8 cellular contexts compared by ENCODE assay signal in genomic region chr16:30005341-30006094, GRCh38. TPM values are rescaled to one million over a fixed set of nuclear protein-coding genes. Genes with fewer than 3 reads are reported as not detected.
DNase-seq lines count a peak whose midpoint lies in the region; ATAC-seq, FAIRE-seq and TF ChIP-seq lines count a peak whose summit lies in the region.

No MANE protein-coding gene starts in this region.

- ATAC-seq in GM12878 (peak; percentile 85), HG03457 (IDR thresholded peaks at IDR 0.05; ENCODE audit: unreplicated experiment) (no peak), GM21390 (IDR thresholded peaks at IDR 0.05; ENCODE audit: unreplicated experiment) (no peak)

- RAD21 ChIA-PET in GM12878 (lab: Charles Lee; ENCODE audit: unreplicated experiment) = interaction anchor here (0.7 to 0.9 kb wide), 3 partner anchors 14 to 32 kb away, joined by 3 read pairs; partner anchors contain the start of gene TAOK2

- TF ChIP-seq RAD21 in GM12878 (IDR thresholded peaks at IDR 0.05; ENCODE audit: insufficient read depth, low read depth, low read length) = peak; percentile 57

- H3K4me2 ChIP-seq in BLaER1 treated with 17β-estradiol and CSF1 and Interleukin-3, amounts not matched to agents 10 nM and 100 nM = peak overlapping the region; percentile 76 to 99 (median 90)
- H3K4me2 ChIP-seq in PC-9 (no peak overlapping the region), GM12878 (ENCODE audit: control insufficient read depth, insufficient read depth) (no peak overlapping the region), keratinocyte (ENCODE audit: control insufficient read depth, extremely low read depth, insufficient read depth, low read depth, low read length) (no peak overlapping the region)

- TF ChIP-seq POLR2A in GM12891 (IDR thresholded peaks at IDR 0.05; ENCODE audit: low read depth, low read length) (no peak), GM12878 (IDR thresholded peaks at IDR 0.05; ENCODE audit: low read depth, low read length) (no peak; the same call in 1 of the 2 replicates), testis (IDR thresholded peaks at IDR 0.05) (no peak)

- H3K9ac ChIP-seq in BLaER1 treated with 17β-estradiol and CSF1 and Interleukin-3, amounts not matched to agents 10 nM and 100 nM = peak overlapping the region in 6 of 11 experiments; percentile 23 to 61 (median 48); a peak in 10 of 22 replicates
- H3K9ac ChIP-seq in GM12878 (ENCODE audit: control insufficient read depth, insufficient read depth, low read length) = no peak overlapping the region
- no peak overlapping the region for H3K9ac ChIP-seq in keratinocyte (ENCODE audit: control insufficient read depth, extremely low read depth, insufficient read depth, low read length)

- TF ChIP-seq EP300 in GM12878 (IDR thresholded peaks at IDR 0.05; ENCODE audit: borderline replicate concordance in 1 of 2, control insufficient read depth in 1 of 2, low read depth in 2 of 2, low read length in 2 of 2) = no peak

- no peak for FAIRE-seq in GM12891 (lab: Jason Lieb, UNC)
- no peak for FAIRE-seq in GM12878 (lab: Jason Lieb, UNC)
- FAIRE-seq in keratinocyte (lab: Jason Lieb, UNC) = no peak

- intact Hi-C loops in PC-9 (cut with micrococcal nuclease; ENCODE audit: unreplicated experiment) (no loop called here), GM12878 (cut with micrococcal nuclease; ENCODE audit: unreplicated experiment) (no loop called here), testis (cut with DNase I; ENCODE audit: low total_unique reads) (no loop called here)

- DNase-seq in GM12891 (ENCODE audit: insufficient read length, low spot score) (peak; percentile 87), PC-9 (peak in 1 of 2 experiments; percentile 44), GM12878 (ENCODE audit: low read depth, low spot score) (no peak), keratinocyte (ENCODE audit: low read depth, low spot score) (no peak), testis (no peak)

- BruUV-seq in PC-9 (replicated peaks; lab: Mats Ljungman, UMichigan) = TSS peak; percentile 32
- BruUV-seq in GM12878 (replicated peaks; lab: Mats Ljungman, UMichigan) = no TSS peak

- peaks cover 7% of the 10 kb centered on the region for H3F3A ChIP-seq in PC-9 (ENCODE audit: insufficient read depth, low read depth)

- no peaks in the 10 kb centered on the region for H3K9me1 ChIP-seq in keratinocyte (ENCODE audit: control insufficient read depth, extremely low read depth, insufficient read depth, low read length)

- POLR2A ChIA-PET in PC-9 (lab: Charles Lee; ENCODE audit: unreplicated experiment) (no interaction called here), GM12878 (lab: Charles Lee) (no interaction called here)

- peaks cover 27 to 88% (median 68%) of the 10 kb centered on the region in 10 experiments for H3K4me1 ChIP-seq in BLaER1 treated with 17β-estradiol and CSF1 and Interleukin-3, amounts not matched to agents 10 nM and 100 nM
- H3K4me1 ChIP-seq in PC-9 (replicated peaks; ENCODE audit: insufficient read depth) (no peaks in the 10 kb centered on the region), GM12878 (ENCODE audit: control insufficient read depth, insufficient read depth, low read length) (no peaks in the 10 kb centered on the region), keratinocyte (ENCODE audit: control insufficient read depth, extremely low read depth, insufficient read depth, low read length) (peaks cover 2% of the 10 kb centered on the region), testis (peaks cover 1% of the 10 kb centered on the region)

- H3K36me3 ChIP-seq in BLaER1 treated with 17β-estradiol and CSF1 and Interleukin-3, amounts not matched to agents 10 nM and 100 nM = peaks cover 0 to 25% (median 6%) of the 10 kb centered on the region in 11 experiments; a peak in 10 of 22 replicates
- no peaks in the 10 kb centered on the region for H3K36me3 ChIP-seq in PC-9 (ENCODE audit: low read depth)
- peaks cover 0 to 3% of the 10 kb centered on the region in 2 experiments; a peak in 2 of 4 replicates for H3K36me3 ChIP-seq in GM12878 (ENCODE audit: control insufficient read depth in 2 of 2, insufficient read depth in 2 of 2, low read length in 1 of 2)
- H3K36me3 ChIP-seq in keratinocyte (ENCODE audit: control insufficient read depth in 2 of 2, extremely low read depth in 1 of 2, insufficient read depth in 2 of 2, low read length in 2 of 2) = peaks cover 11 to 17% of the 10 kb centered on the region in 2 experiments
- no peaks in the 10 kb centered on the region for H3K36me3 ChIP-seq in testis (ENCODE audit: low read depth, missing control alignments)

- SMC1A ChIA-PET in GM12878 (lab: Charles Lee; ENCODE audit: uncharacterized antibody, unreplicated experiment) = interaction anchor here (0.7 kb wide), 1 partner anchor 33 kb away, joined by 3 read pairs; no protein-coding TSS in a partner anchor

- TF ChIP-seq CTCF in PC-9 (conservative IDR thresholded peaks at IDR 0.05) (peak; percentile 85), GM12878 (IDR thresholded peaks at IDR 0.05 in 2 of 3, conservative IDR thresholded peaks at IDR 0.05 in 1 of 3; ENCODE audit: control insufficient read depth in 2 of 3, extremely low read depth in 1 of 3, insufficient read depth in 1 of 3, low read depth in 3 of 3, low read length in 3 of 3) (peak; percentile 67 to 80 (median 79)), keratinocyte (optimal IDR thresholded peaks at IDR 0.05 in 1 of 3, IDR thresholded peaks at IDR 0.05 in 1 of 3, conservative IDR thresholded peaks at IDR 0.05 in 1 of 3; ENCODE audit: extremely low read depth in 1 of 3, insufficient read depth in 2 of 3, low read length in 3 of 3) (peak; percentile 60 to 75 (median 70)), testis (IDR thresholded peaks at IDR 0.05) (peak; percentile 57 to 86 (median 69))

- H3K27me3 ChIP-seq in BLaER1 treated with 17β-estradiol and CSF1 and Interleukin-3, amounts not matched to agents 10 nM and 100 nM = peaks cover 0 to 8% (median 0%) of the 10 kb centered on the region in 11 experiments; a peak in 10 of 22 replicates
- peaks cover 5% of the 10 kb centered on the region for H3K27me3 ChIP-seq in PC-9 (ENCODE audit: insufficient read depth, low read depth)
- peaks cover 0 to 1% of the 10 kb centered on the region in 2 experiments; a peak in 1 of 4 replicates for H3K27me3 ChIP-seq in GM12878 (replicated peaks in 1 of 2; ENCODE audit: control insufficient read depth in 2 of 2, insufficient read depth in 2 of 2, low read length in 1 of 2)
- peaks cover 11% of the 10 kb centered on the region for H3K27me3 ChIP-seq in keratinocyte (ENCODE audit: control insufficient read depth, extremely low read depth, insufficient read depth, low read length)
- no peaks in the 10 kb centered on the region for H3K27me3 ChIP-seq in testis

- CTCF ChIA-PET in PC-9 (lab: Charles Lee) = interaction anchor here (0.5 kb wide), 1 partner anchor 179 kb away, joined by 4 read pairs; no protein-coding TSS in a partner anchor
- CTCF ChIA-PET in GM12878 (lab: Yijun Ruan, JAX) = interaction anchor here (0.5 to 1.4 kb wide), 7 partner anchors 9 to 305 kb away, joined by 3 to 4 read pairs (median 3); partner anchors contain the start of gene C16orf92

- H3K4me3 ChIP-seq in BLaER1 treated with 17β-estradiol and CSF1 and Interleukin-3, amounts not matched to agents 10 nM and 100 nM = peak overlapping the region in 3 of 10 experiments; percentile 28 to 46 (median 40); a peak in 5 of 20 replicates
- H3K4me3 ChIP-seq in PC-9 (no peak overlapping the region), GM12878 (no peak overlapping the region), keratinocyte (ENCODE audit: control insufficient read depth in 2 of 3, extremely low read depth in 1 of 3, insufficient read depth in 2 of 3, low read depth in 1 of 3, low read length in 3 of 3) (no peak overlapping the region), testis (no peak overlapping the region)

- no peak overlapping the region for H2AFZ ChIP-seq in PC-9
- no peak overlapping the region for H2AFZ ChIP-seq in GM12878 (ENCODE audit: control insufficient read depth, low read depth, low read length)
- no peak overlapping the region for H2AFZ ChIP-seq in keratinocyte (ENCODE audit: control insufficient read depth, low read length)

- WGBS in GM12878 (ENCODE audit: insufficient coverage, insufficient replicate concordance, low lambda C conversion rate, missing lambda C conversion rate) = 71% methylated on average over 35 of the region's 35 CpGs
- 66 to 73% methylated on average over 16 to 32 of the region's 35 CpGs for WGBS in testis, 2 donors

- 0 out of 22 replicates have a peak overlapping the region, but pooled peaks of 1 of the 11 experiments have one; percentile 22 for H3K27ac ChIP-seq in BLaER1 treated with 17β-estradiol and CSF1 and Interleukin-3, amounts not matched to agents 10 nM and 100 nM
- H3K27ac ChIP-seq in PC-9 (no peak overlapping the region), GM12878 (ENCODE audit: control insufficient read depth, insufficient read depth) (no peak overlapping the region), keratinocyte (ENCODE audit: control insufficient read depth, insufficient read depth, low read length) (no peak overlapping the region), testis (no peak overlapping the region)

- in situ Hi-C loops in GM12878 (cut with MboI) = loop anchor here (25.0 kb wide), 1 partner anchor 893 kb away; no protein-coding TSS in a partner anchor

- H3K79me2 ChIP-seq in PC-9 (ENCODE audit: low read depth) (no peaks in the 10 kb centered on the region), GM12878 (ENCODE audit: control insufficient read depth, insufficient read depth, low read length) (no peaks in the 10 kb centered on the region), keratinocyte (ENCODE audit: control insufficient read depth, insufficient read depth, low read length) (no peaks in the 10 kb centered on the region)

- H4K20me1 ChIP-seq in BLaER1 treated with 17β-estradiol and CSF1 and Interleukin-3, amounts not matched to agents 10 nM and 100 nM = peaks cover 15 to 76% (median 43%) of the 10 kb centered on the region in 11 experiments; a peak in 19 of 22 replicates
- peaks cover 3% of the 10 kb centered on the region; the same call in 1 of the 2 replicates for H4K20me1 ChIP-seq in PC-9 (ENCODE audit: insufficient read depth)
- no peaks in the 10 kb centered on the region for H4K20me1 ChIP-seq in GM12878 (ENCODE audit: control insufficient read depth, insufficient read depth)
- no peaks in the 10 kb centered on the region for H4K20me1 ChIP-seq in keratinocyte (ENCODE audit: control insufficient read depth, extremely low read depth, insufficient read depth, low read length)

- dilution Hi-C loops in keratinocyte (cut with MboI; ENCODE audit: extremely low pct_ligation_motif_present, low sequenced_read_pairs) = no loop called here

- H3K9me2 ChIP-seq in PC-9 (ENCODE audit: insufficient read depth) = no peaks in the 10 kb centered on the region

- no peaks in the 10 kb centered on the region for H3K9me3 ChIP-seq in BLaER1 treated with 17β-estradiol and CSF1 and Interleukin-3, amounts not matched to agents 10 nM and 100 nM (replicated peaks in 1 of 11)
- H3K9me3 ChIP-seq in PC-9 (ENCODE audit: insufficient read depth, low read depth) (no peaks in the 10 kb centered on the region), GM12878 (replicated peaks; ENCODE audit: control insufficient read depth, insufficient read depth, low read length) (no peaks in the 10 kb centered on the region), keratinocyte (ENCODE audit: control insufficient read depth, low read depth, low read length) (no peaks in the 10 kb centered on the region), testis (no peaks in the 10 kb centered on the region)

RNA-seq across cellular contexts. Expression of gene DOC2A, which starts 5.3 kb away (rescaled TPM):
- 0.19 TPM for polyA plus RNA-seq in GM12891 (2012; ENCODE audit: low read depth, missing spikeins)
- total RNA-seq in PC-9 (2021) = 11.0 and 11.3 TPM in 2 replicates
- total RNA-seq in GM12878 (2013; cell fraction: nucleolus; rRNA removed) = 0.27 and 0.33 TPM in 2 replicates
- 0.17 TPM in 1 of 2 replicates, not detected in the other for total RNA-seq in GM12878 (2014; rRNA removed)
- not detected in 2 replicates for total RNA-seq in GM12878 (2014; rRNA removed; fragmentation: Illumina TruSeq; extraction: Trizol)
- 0.11 TPM in 1 of 2 replicates, not detected in the other for total RNA-seq in GM12878 (2021)
- not detected for polyA plus RNA-seq in GM12878 (2011; ENCODE audit: low read depth)
- polyA plus RNA-seq in GM12878 (2011; rRNA removed) = 0.06 and 0.15 TPM in 2 replicates
- polyA plus RNA-seq in GM12878 (2011; cell fraction: cytosol; rRNA removed) = 0.17 and 0.37 TPM in 2 replicates
- polyA plus RNA-seq in GM12878 (2011; cell fraction: nucleus; rRNA removed) = 0.85 and 1.1 TPM in 2 replicates
- 0.09 and 0.13 TPM in 2 replicates for polyA plus RNA-seq in GM12878 (2012)
- 0.06 TPM in 1 of 2 replicates, not detected in the other for polyA plus RNA-seq in GM12878 (2014; fragmentation: Illumina TruSeq; extraction: Trizol)
- polyA plus RNA-seq in GM12878 (2014; fragmentation: Nextera tagmentation; extraction: Ambion mirVana) = not detected
- polyA plus RNA-seq in GM12878 (2014; rRNA removed) = 0.09 TPM in 2 replicates
- polyA plus RNA-seq in GM12878 (2016; fragmentation: Nextera tagmentation; extraction: Ambion mirVana) = not detected
- not detected in 2 replicates for polyA minus RNA-seq in GM12878 (2011; rRNA and poly(A)+ RNA removed)
- polyA minus RNA-seq in GM12878 (2011; cell fraction: cytosol; rRNA and poly(A)+ RNA removed) = not detected in 2 replicates
- 0.29 and 0.36 TPM in 2 replicates for polyA minus RNA-seq in GM12878 (2011; cell fraction: nucleus; rRNA and poly(A)+ RNA removed)
- polyA plus RNA-seq in keratinocyte = 0.10 to 0.41 TPM (median 0.26 TPM) in 3 replicates
- polyA plus RNA-seq in keratinocyte (2011; ENCODE audit: low read depth) = not detected
- 0.06 and 0.17 TPM in 2 replicates for polyA plus RNA-seq in keratinocyte (2011; cell fraction: cytosol; rRNA removed)
- 1.8 and 2.0 TPM in 2 replicates for polyA plus RNA-seq in keratinocyte (2011; cell fraction: nucleus; rRNA removed)
- 0.24 TPM in 1 of 2 replicates, not detected in the other for polyA plus RNA-seq in keratinocyte (2012; ENCODE audit: low replicate concordance)
- polyA minus RNA-seq in keratinocyte = not detected in 3 replicates
- not detected for polyA minus RNA-seq in keratinocyte (2011; cell fraction: cytosol; rRNA and poly(A)+ RNA removed)
- 0.31 and 0.53 TPM in 2 replicates for polyA minus RNA-seq in keratinocyte (2011; cell fraction: nucleus; rRNA and poly(A)+ RNA removed)
- 10 to 100 TPM; 28.3 to 45.3 TPM for total RNA-seq in testis
- 75.1 TPM for polyA plus RNA-seq in testis (ENCODE audit: insufficient read depth, low read depth, low replicate concordance)

RNA-seq across cellular contexts. Expression of gene INO80E, which starts 9.5 kb away (rescaled TPM):
- polyA plus RNA-seq in GM12891 (2012; ENCODE audit: low read depth, missing spikeins) = 51.9 TPM
- 102 TPM in 2 replicates for total RNA-seq in PC-9 (2021)
- 50.4 and 67.1 TPM in 2 replicates for total RNA-seq in GM12878 (2013; cell fraction: nucleolus; rRNA removed)
- 48.3 and 58.9 TPM in 2 replicates for total RNA-seq in GM12878 (2014; rRNA removed)
- 27.0 and 31.0 TPM in 2 replicates for total RNA-seq in GM12878 (2014; rRNA removed; fragmentation: Illumina TruSeq; extraction: Trizol)
- total RNA-seq in GM12878 (2021) = 73.3 and 74.0 TPM in 2 replicates
- 24.7 TPM for polyA plus RNA-seq in GM12878 (2011; ENCODE audit: low read depth)
- 14.3 and 17.9 TPM in 2 replicates for polyA plus RNA-seq in GM12878 (2011; rRNA removed)
- 20.0 and 21.2 TPM in 2 replicates for polyA plus RNA-seq in GM12878 (2011; cell fraction: cytosol; rRNA removed)
- 87.7 and 96.4 TPM in 2 replicates for polyA plus RNA-seq in GM12878 (2011; cell fraction: nucleus; rRNA removed)
- polyA plus RNA-seq in GM12878 (2012) = 36.8 and 46.6 TPM in 2 replicates
- 41.3 and 67.7 TPM in 2 replicates for polyA plus RNA-seq in GM12878 (2014; fragmentation: Illumina TruSeq; extraction: Trizol)
- under 1 TPM; 0.39 to 0.90 TPM for polyA plus RNA-seq in GM12878 (2014; fragmentation: Nextera tagmentation; extraction: Ambion mirVana)
- polyA plus RNA-seq in GM12878 (2014; rRNA removed) = 58.1 and 72.7 TPM in 2 replicates
- polyA plus RNA-seq in GM12878 (2016; fragmentation: Nextera tagmentation; extraction: Ambion mirVana) = 10 to 100 TPM; 29.5 to 35.0 TPM
- polyA minus RNA-seq in GM12878 (2011; rRNA and poly(A)+ RNA removed) = 7.6 and 9.3 TPM in 2 replicates
- 8.1 and 10.2 TPM in 2 replicates for polyA minus RNA-seq in GM12878 (2011; cell fraction: cytosol; rRNA and poly(A)+ RNA removed)
- 9.8 and 17.2 TPM in 2 replicates for polyA minus RNA-seq in GM12878 (2011; cell fraction: nucleus; rRNA and poly(A)+ RNA removed)
- polyA plus RNA-seq in keratinocyte = 20.1 to 28.3 TPM (median 26.7 TPM) in 3 replicates
- polyA plus RNA-seq in keratinocyte (2011; ENCODE audit: low read depth) = 32.4 TPM
- 10.1 and 17.5 TPM in 2 replicates for polyA plus RNA-seq in keratinocyte (2011; cell fraction: cytosol; rRNA removed)
- 33.9 and 47.9 TPM in 2 replicates for polyA plus RNA-seq in keratinocyte (2011; cell fraction: nucleus; rRNA removed)
- polyA plus RNA-seq in keratinocyte (2012; ENCODE audit: low replicate concordance) = 27.4 and 54.2 TPM in 2 replicates
- polyA minus RNA-seq in keratinocyte = 8.4 to 14.3 TPM (median 8.9 TPM) in 3 replicates
- 19.0 TPM for polyA minus RNA-seq in keratinocyte (2011; cell fraction: cytosol; rRNA and poly(A)+ RNA removed)
- 8.1 and 8.5 TPM in 2 replicates for polyA minus RNA-seq in keratinocyte (2011; cell fraction: nucleus; rRNA and poly(A)+ RNA removed)
- total RNA-seq in testis = 10 to 100 TPM; 64.0 to 72.3 TPM
- polyA plus RNA-seq in testis (ENCODE audit: insufficient read depth, low read depth, low replicate concordance) = 98.1 TPM

RNA-seq across cellular contexts. Expression of gene HIRIP3, which starts 10.1 kb away (rescaled TPM):
- polyA plus RNA-seq in GM12891 (2012; ENCODE audit: low read depth, missing spikeins) = 21.1 TPM
- total RNA-seq in PC-9 (2021) (27.0 and 27.3 TPM in 2 replicates), GM12878 (2014; rRNA removed) (19.1 and 30.1 TPM in 2 replicates), GM12878 (2014; rRNA removed; fragmentation: Illumina TruSeq; extraction: Trizol) (13.9 and 14.7 TPM in 2 replicates), GM12878 (2021) (26.1 and 26.5 TPM in 2 replicates), testis (10 to 100 TPM; 32.1 to 40.2 TPM)
- total RNA-seq in GM12878 (2013; cell fraction: nucleolus; rRNA removed) = 4.3 and 5.9 TPM in 2 replicates
- polyA plus RNA-seq in GM12878 (2011; ENCODE audit: low read depth) = 6.3 TPM
- polyA plus RNA-seq in GM12878 (2011; rRNA removed) (6.2 and 10.9 TPM in 2 replicates), GM12878 (2014; fragmentation: Illumina TruSeq; extraction: Trizol) (14.8 and 21.2 TPM in 2 replicates), GM12878 (2014; fragmentation: Nextera tagmentation; extraction: Ambion mirVana) (1 to 10 TPM; 4.1 to 9.8 TPM), GM12878 (2014; rRNA removed) (33.1 and 36.7 TPM in 2 replicates), GM12878 (2016; fragmentation: Nextera tagmentation; extraction: Ambion mirVana) (10 to 100 TPM; 40.5 to 43.5 TPM), keratinocyte (4.1 to 4.8 TPM (median 4.6 TPM) in 3 replicates), testis (ENCODE audit: insufficient read depth, low read depth, low replicate concordance) (57.3 TPM)
- polyA plus RNA-seq in GM12878 (2011; cell fraction: cytosol; rRNA removed) = 19.1 and 30.2 TPM in 2 replicates
- 13.5 and 17.0 TPM in 2 replicates for polyA plus RNA-seq in GM12878 (2011; cell fraction: nucleus; rRNA removed)
- 15.0 and 17.3 TPM in 2 replicates for polyA plus RNA-seq in GM12878 (2012)
- polyA minus RNA-seq in GM12878 (2011; rRNA and poly(A)+ RNA removed) = 3.1 and 10.0 TPM in 2 replicates
- polyA minus RNA-seq in GM12878 (2011; cell fraction: cytosol; rRNA and poly(A)+ RNA removed) = 3.7 and 3.9 TPM in 2 replicates
- 4.7 and 12.1 TPM in 2 replicates for polyA minus RNA-seq in GM12878 (2011; cell fraction: nucleus; rRNA and poly(A)+ RNA removed)
- polyA plus RNA-seq in keratinocyte (2011; ENCODE audit: low read depth) = 3.5 TPM
- 3.5 and 5.4 TPM in 2 replicates for polyA plus RNA-seq in keratinocyte (2011; cell fraction: cytosol; rRNA removed)
- polyA plus RNA-seq in keratinocyte (2011; cell fraction: nucleus; rRNA removed) = 3.0 and 5.2 TPM in 2 replicates
- 4.2 and 7.3 TPM in 2 replicates for polyA plus RNA-seq in keratinocyte (2012; ENCODE audit: low replicate concordance)
- 1.9 to 3.7 TPM (median 3.1 TPM) in 3 replicates for polyA minus RNA-seq in keratinocyte
- polyA minus RNA-seq in keratinocyte (2011; cell fraction: cytosol; rRNA and poly(A)+ RNA removed) = 6.1 TPM
- polyA minus RNA-seq in keratinocyte (2011; cell fraction: nucleus; rRNA and poly(A)+ RNA removed) = 3.0 and 3.3 TPM in 2 replicates

RNA-seq across cellular contexts. Expression of gene C16orf92, which starts 17.5 kb away (rescaled TPM):
- polyA plus RNA-seq in GM12891 (2012; ENCODE audit: low read depth, missing spikeins) = not detected
- total RNA-seq in PC-9 (2021) (not detected in 2 replicates), GM12878 (2014; rRNA removed) (not detected in 2 replicates), GM12878 (2014; rRNA removed; fragmentation: Illumina TruSeq; extraction: Trizol) (not detected in 2 replicates), GM12878 (2021) (not detected in 2 replicates), testis (10 to 100 TPM; 12.4 to 91.3 TPM)
- total RNA-seq in GM12878 (2013; cell fraction: nucleolus; rRNA removed) = not detected in 2 replicates
- not detected for polyA plus RNA-seq in GM12878 (2011; ENCODE audit: low read depth)
- polyA plus RNA-seq in GM12878 (2011; rRNA removed) (not detected in 2 replicates), GM12878 (2014; fragmentation: Illumina TruSeq; extraction: Trizol) (not detected in 2 replicates), GM12878 (2014; fragmentation: Nextera tagmentation; extraction: Ambion mirVana) (not detected), GM12878 (2014; rRNA removed) (not detected in 2 replicates), GM12878 (2016; fragmentation: Nextera tagmentation; extraction: Ambion mirVana) (not detected), keratinocyte (not detected in 3 replicates), testis (ENCODE audit: insufficient read depth, low read depth, low replicate concordance) (20.3 TPM)
- polyA plus RNA-seq in GM12878 (2011; cell fraction: cytosol; rRNA removed) = not detected in 2 replicates
- not detected in 2 replicates for polyA plus RNA-seq in GM12878 (2011; cell fraction: nucleus; rRNA removed)
- not detected in 2 replicates for polyA plus RNA-seq in GM12878 (2012)
- polyA minus RNA-seq in GM12878 (2011; rRNA and poly(A)+ RNA removed) = not detected in 2 replicates
- not detected in 2 replicates for polyA minus RNA-seq in GM12878 (2011; cell fraction: cytosol; rRNA and poly(A)+ RNA removed)
- polyA minus RNA-seq in GM12878 (2011; cell fraction: nucleus; rRNA and poly(A)+ RNA removed) = not detected in 2 replicates
- polyA plus RNA-seq in keratinocyte (2011; ENCODE audit: low read depth) = not detected
- polyA plus RNA-seq in keratinocyte (2011; cell fraction: cytosol; rRNA removed) = not detected in 2 replicates
- not detected in 2 replicates for polyA plus RNA-seq in keratinocyte (2011; cell fraction: nucleus; rRNA removed)
- not detected in 2 replicates for polyA plus RNA-seq in keratinocyte (2012; ENCODE audit: low replicate concordance)
- not detected in 3 replicates for polyA minus RNA-seq in keratinocyte
- not detected for polyA minus RNA-seq in keratinocyte (2011; cell fraction: cytosol; rRNA and poly(A)+ RNA removed)
- polyA minus RNA-seq in keratinocyte (2011; cell fraction: nucleus; rRNA and poly(A)+ RNA removed) = not detected in 2 replicates

RNA-seq across cellular contexts. Expression of gene TLCD3B, which starts 25.6 kb away (rescaled TPM):
- polyA plus RNA-seq in GM12891 (2012; ENCODE audit: low read depth, missing spikeins) = 0.50 TPM
- 5.8 and 9.7 TPM in 2 replicates for total RNA-seq in PC-9 (2021)
- 0.76 TPM in 1 of 2 replicates, not detected in the other for total RNA-seq in GM12878 (2013; cell fraction: nucleolus; rRNA removed)
- 0.22 TPM in 1 of 2 replicates, not detected in the other for total RNA-seq in GM12878 (2014; rRNA removed)
- total RNA-seq in GM12878 (2014; rRNA removed; fragmentation: Illumina TruSeq; extraction: Trizol) = 0.13 TPM in 1 of 2 replicates, not detected in the other
- 0.29 and 0.51 TPM in 2 replicates for total RNA-seq in GM12878 (2021)
- polyA plus RNA-seq in GM12878 (2011; ENCODE audit: low read depth) = 0.29 TPM
- polyA plus RNA-seq in GM12878 (2011; rRNA removed) = 0.08 and 0.12 TPM in 2 replicates
- polyA plus RNA-seq in GM12878 (2011; cell fraction: cytosol; rRNA removed) = 0.10 and 0.20 TPM in 2 replicates
- 1.4 and 1.6 TPM in 2 replicates for polyA plus RNA-seq in GM12878 (2011; cell fraction: nucleus; rRNA removed)
- polyA plus RNA-seq in GM12878 (2012) = 0.43 and 0.46 TPM in 2 replicates
- polyA plus RNA-seq in GM12878 (2014; fragmentation: Illumina TruSeq; extraction: Trizol) = 0.35 TPM in 1 of 2 replicates, not detected in the other
- polyA plus RNA-seq in GM12878 (2014; fragmentation: Nextera tagmentation; extraction: Ambion mirVana) = under 1 TPM in 1 of 2 experiments, not detected in 1; 0.05 TPM
- polyA plus RNA-seq in GM12878 (2014; rRNA removed) = 0.22 and 0.28 TPM in 2 replicates
- polyA plus RNA-seq in GM12878 (2016; fragmentation: Nextera tagmentation; extraction: Ambion mirVana) = not detected
- 0.26 and 0.29 TPM in 2 replicates for polyA minus RNA-seq in GM12878 (2011; rRNA and poly(A)+ RNA removed)
- not detected in 2 replicates for polyA minus RNA-seq in GM12878 (2011; cell fraction: cytosol; rRNA and poly(A)+ RNA removed)
- not detected in 2 replicates for polyA minus RNA-seq in GM12878 (2011; cell fraction: nucleus; rRNA and poly(A)+ RNA removed)
- 0.08 TPM in 1 of 3 replicates, not detected in the others for polyA plus RNA-seq in keratinocyte
- polyA plus RNA-seq in keratinocyte (2011; ENCODE audit: low read depth) = not detected
- polyA plus RNA-seq in keratinocyte (2011; cell fraction: cytosol; rRNA removed) = not detected in 2 replicates
- not detected in 2 replicates for polyA plus RNA-seq in keratinocyte (2011; cell fraction: nucleus; rRNA removed)
- not detected in 2 replicates for polyA plus RNA-seq in keratinocyte (2012; ENCODE audit: low replicate concordance)
- polyA minus RNA-seq in keratinocyte = not detected in 3 replicates
- not detected for polyA minus RNA-seq in keratinocyte (2011; cell fraction: cytosol; rRNA and poly(A)+ RNA removed)
- polyA minus RNA-seq in keratinocyte (2011; cell fraction: nucleus; rRNA and poly(A)+ RNA removed) = not detected in 2 replicates
- 10 to 100 TPM; 51.8 to 82.7 TPM for total RNA-seq in testis
- polyA plus RNA-seq in testis (ENCODE audit: insufficient read depth, low read depth, low replicate concordance) = 194 TPM

Comparison
In these comparisons a context has a peak if more than half of its experiments do, and no peak if none do; other contexts are left out.
1. H3K4me2 ChIP-seq: peak in BLaER1 treated with 17β-estradiol and CSF1 and Interleukin-3, amounts not matched to agents 10 nM and 100 nM (11 of 11); none in PC-9 (single experiment), GM12878 (single experiment) and keratinocyte (single experiment).
2. H3K9ac ChIP-seq: peak in BLaER1 treated with 17β-estradiol and CSF1 and Interleukin-3, amounts not matched to agents 10 nM and 100 nM (6 of 11); none in GM12878 (single experiment) and keratinocyte (single experiment).
3. Peak in every context shown above with its lines, with median percentiles within 50 percentile points of each other: CTCF ChIP-seq.